In the genomic region with DNA sequence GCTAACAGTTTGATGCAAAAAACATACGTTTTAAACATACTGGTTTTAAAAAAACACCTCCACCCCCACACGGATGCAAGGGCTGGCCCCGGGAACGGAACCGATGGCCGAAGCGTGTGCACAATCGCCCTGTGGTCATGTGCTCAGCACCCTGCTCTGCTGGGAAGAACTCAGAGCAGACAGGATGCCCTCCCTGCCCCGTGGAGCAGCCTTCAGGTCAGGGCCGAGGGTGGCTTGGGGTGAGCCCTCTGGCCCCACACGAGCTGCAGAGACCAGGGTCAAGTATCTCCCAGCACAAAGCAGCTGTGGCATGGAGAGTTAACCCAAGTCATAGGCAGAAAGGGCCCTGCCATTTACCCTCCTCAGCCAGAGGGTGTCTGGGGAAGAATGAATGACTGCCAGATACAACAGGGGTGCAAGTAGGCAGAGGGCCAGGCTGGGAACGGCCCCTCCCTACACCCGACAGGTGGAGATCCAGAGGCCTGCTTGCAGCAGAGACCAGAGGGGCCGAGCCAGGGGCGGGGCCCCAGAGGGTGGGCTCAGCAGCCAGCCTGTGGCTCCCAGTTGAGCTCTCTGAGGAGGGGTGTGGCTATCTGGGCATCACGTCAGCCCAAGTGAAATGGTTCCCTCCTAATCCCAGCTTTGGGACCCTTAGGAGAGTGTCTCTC, we compare ENCODE assay signal across 14 cellular contexts. TPM values are rescaled to one million over a fixed set of nuclear protein-coding genes. Genes with fewer than 3 reads are reported as not detected.
DNase-seq lines count a peak whose midpoint lies in the region; ATAC-seq, FAIRE-seq and TF ChIP-seq lines count a peak whose summit lies in the region.
"Had no signal": no experiment of that assay in that cellular context is flagged by ENCODE, and none has a peak within 500 bp of the region (broad histone marks: within the 10 kb centered on the region; RNA-seq: fewer than 3 reads in every experiment).

No MANE protein-coding gene starts in this region.

- H3K36me3 ChIP-seq in right atrium auricular region (peaks cover 46% of the 10 kb centered on the region), skeletal muscle tissue (ENCODE audit: control insufficient read depth in 3 of 3, insufficient read depth in 3 of 3, low read length in 3 of 3) (peaks cover 50 to 54% (median 51%) of the 10 kb centered on the region in 3 donors)

- peak overlapping the region in 1 of 3 donors; percentile 33 for H3K9ac ChIP-seq in skeletal muscle tissue (ENCODE audit: low read depth in 1 of 3, low read length in 3 of 3)

- H3K9me3 ChIP-seq in right atrium auricular region (no peaks in the 10 kb centered on the region), skeletal muscle tissue (ENCODE audit: control insufficient read depth in 3 of 3, low read length in 3 of 3) (no peaks in the 10 kb centered on the region)
- H3K9me3 ChIP-seq: HAP-1 had no signal

- POLR2A ChIA-PET in RWPE1 (lab: Yijun Ruan, JAX; ENCODE audit: low non-redundant PET), result no interaction called here

- no peak for FAIRE-seq in GM12891 (lab: Jason Lieb, UNC)

- no peak for TF ChIP-seq CTCF in RWPE1 (conservative IDR thresholded peaks at IDR 0.05; ENCODE audit: low read depth)
- TF ChIP-seq CTCF in right atrium auricular region (IDR thresholded peaks at IDR 0.05), result no peak

- H3K4me1 ChIP-seq in right atrium auricular region (peaks cover 0 to 46% of the 10 kb centered on the region in 2 donors), skeletal muscle tissue (ENCODE audit: control insufficient read depth in 3 of 3, insufficient read depth in 3 of 3, low read length in 3 of 3) (peaks cover 25 to 55% (median 50%) of the 10 kb centered on the region in 3 donors)
- H3K4me1 ChIP-seq: HAP-1 had no signal

- CTCF ChIA-PET in RWPE1 (lab: Yijun Ruan, JAX), result interaction anchor here (0.5 to 0.7 kb wide), 3 partner anchors 14 to 331 kb away, joined by 3 read pairs; no protein-coding TSS in a partner anchor

- TF ChIP-seq POLR2A in GM12891 (IDR thresholded peaks at IDR 0.05; ENCODE audit: low read depth, low read length), result no peak

- ATAC-seq in HG03460 (IDR thresholded peaks at IDR 0.05; ENCODE audit: unreplicated experiment) (no peak), esophagus mucosa (no peak)
- ATAC-seq: activated CD8-positive, alpha-beta T cell treated with anti-CD3 and anti-CD28 coated beads, Interleukin-2, amount 10 ng/mL, durations not matched to agents 7 days and 5 days; PC-3 had no signal

- DNase-seq in GM12891 (ENCODE audit: insufficient read length, low spot score) (peak; percentile 21), RWPE1 (ENCODE audit: low spot score) (no peak), right atrium auricular region (ENCODE audit: low spot score) (peak; percentile 57), HT-29 (ENCODE audit: low spot score) (no peak)
- no peak for DNase-seq in stimulated activated CD4-positive, alpha-beta T cell treated with anti-CD3 and anti-CD28 coated beads, Interleukin-1b, Interleukin-23, amount 100 ng/mL, for 48 hours
- DNase-seq: activated CD8-positive, alpha-beta T cell treated with anti-CD3 and anti-CD28 coated beads, Interleukin-2, amount 10 ng/mL, durations not matched to agents 7 days and 5 days; NCI-H1092 treated with DMSO at 0.1 percent for 48 hours; NCI-H446; PC-3 had no signal

- H3K4me3 ChIP-seq in right atrium auricular region (no peak overlapping the region), skeletal muscle tissue (ENCODE audit: low read length in 3 of 3) (no peak overlapping the region)
- H3K4me3 ChIP-seq: HAP-1 had no signal

- H3K27me3 ChIP-seq in right atrium auricular region, result no peaks in the 10 kb centered on the region
- H3K27me3 ChIP-seq in skeletal muscle tissue (ENCODE audit: control insufficient read depth in 3 of 3, insufficient read depth in 3 of 3, low read length in 3 of 3), result no peaks in the 10 kb centered on the region

- peak overlapping the region; percentile 80 for H3K27ac ChIP-seq in RWPE1
- peak overlapping the region; percentile 71 to 81 for H3K27ac ChIP-seq in right atrium auricular region
- peak overlapping the region; percentile 20 for H3K27ac ChIP-seq in skeletal muscle tissue (ENCODE audit: low read depth, low read length)
- H3K27ac ChIP-seq: C4-2B had no signal

TF ChIP-seq in GM12891, 5 proteins besides CTCF, POLR2A, EP300 and RAD21:
- no peak for TF ChIP-seq SPI1 (IDR thresholded peaks at IDR 0.05; ENCODE audit: low read depth, low read length)
- TF ChIP-seq TAF1 (IDR thresholded peaks at IDR 0.05; ENCODE audit: low read depth, low read length), result no peak
- TF ChIP-seq POLR2AphosphoS5 (IDR thresholded peaks at IDR 0.05; ENCODE audit: low read depth, low read length), result no peak
- TF ChIP-seq POU2F2 (IDR thresholded peaks at IDR 0.05; ENCODE audit: low read depth, low read length), result no peak
- no peak for TF ChIP-seq PAX5 (IDR thresholded peaks at IDR 0.05; ENCODE audit: insufficient read depth, low read length, severe bottlenecking)

RNA-seq across cellular contexts. Expression of gene ZRANB1, which starts 56.8 kb away (rescaled TPM):
- polyA plus RNA-seq in GM12891 (2012; ENCODE audit: low read depth, missing spikeins), result 5.2 TPM
- total RNA-seq in right atrium auricular region (10 to 100 TPM; 24.1 to 24.9 TPM), skeletal muscle tissue (36.5 TPM), esophagus mucosa (14.2 TPM)
- 7.1 and 8.1 TPM in 2 replicates for total RNA-seq in HT-29 (2014; rRNA removed; shearing (Covaris generic))

Comparison
In these comparisons a context has a peak if more than half of its experiments do, and no peak if none do; other contexts are left out.
1. DNase-seq: peak in GM12891 (single experiment) and right atrium auricular region (single experiment); none in RWPE1 (single experiment), HT-29 (single experiment) and stimulated activated CD4-positive, alpha-beta T cell treated with anti-CD3 and anti-CD28 coated beads, Interleukin-1b, Interleukin-23, amount 100 ng/mL, for 48 hours (single experiment).
2. H3K27ac ChIP-seq: peak in every context shown above with its lines; median percentile 80 in RWPE1; 76 in right atrium auricular region; 20 in skeletal muscle tissue.